In the genomic region with DNA sequence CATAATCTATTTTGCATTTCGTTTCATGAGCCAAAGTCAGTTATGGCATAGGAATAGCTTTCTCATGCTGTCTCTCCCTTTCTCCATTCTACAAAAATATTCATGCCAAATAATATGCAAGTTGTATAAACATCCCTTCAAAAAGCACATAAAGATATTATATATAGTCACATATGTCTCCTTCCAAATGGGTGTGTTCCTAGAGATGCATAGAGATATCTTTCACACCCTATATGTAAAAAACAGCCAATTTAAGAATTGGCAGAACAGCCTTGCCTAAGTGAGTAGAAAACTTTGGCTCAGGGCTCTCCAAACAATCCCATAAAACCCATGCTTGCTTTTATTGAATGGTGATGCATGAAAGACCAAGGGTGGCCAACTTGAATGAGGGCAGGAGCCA, we compare ENCODE assay signal across 22 cellular contexts.
"Had no signal": no experiment of that assay in that cellular context is flagged by ENCODE, and none has a peak within 500 bp of the region (broad histone marks: within the 10 kb centered on the region; RNA-seq: fewer than 3 reads in every experiment).

No MANE protein-coding gene starts in this region.

- DNase-seq: activated B cell treated with CpG ODN at 0.5 μM for 24 hours; activated CD4-positive, alpha-beta T cell treated with anti-CD3 and anti-CD28 coated beads for 1 hour; activated CD4-positive, alpha-beta T cell treated with anti-CD3 and anti-CD28 coated beads, Interleukin-2, amount 10 ng/mL, durations not matched to agents 24 days and 14 days; activated CD4-positive, alpha-beta T cell treated with anti-CD3 and anti-CD28 coated beads, Interleukin-2, amount 50 U/mL, for 48 hours; activated CD8-positive, alpha-beta memory T cell treated with anti-CD3 and anti-CD28 coated beads, Interleukin-2, amount 10 ng/mL, durations not matched to agents 7 days and 5 days; activated effector memory CD4-positive, alpha-beta T cell treated with Interleukin-2 at 50 U/mL for 16 hours; activated naive CD4-positive, alpha-beta T cell treated with Interleukin-2 at 50 U/mL for 16 hours; activated T-cell treated with anti-CD3 and anti-CD28 coated beads, Interleukin-2, amount 50 U/mL, for 24 hours; amygdala; NCI-H1105 treated with DMSO at 0.1 percent for 48 hours; NCI-H1436 treated with DMSO at 0.1 percent for 48 hours; NCI-H187; NCI-H2081; NCI-H446; NCI-H524; SIG-M5; T-cell; T-helper 2 cell; T1000 had no signal

- H3K27me3 Mint-ChIP-seq: activated T-cell treated with anti-CD3 and anti-CD28 coated beads, Interleukin-2, amount 50 U/mL, for 24 hours had no signal

- H3K27ac Mint-ChIP-seq: activated B cell treated with CpG ODN at 0.5 μM for 24 hours; activated CD4-positive, alpha-beta T cell treated with anti-CD3 and anti-CD28 coated beads, Interleukin-2, amount 10 ng/mL, durations not matched to agents 24 days and 14 days; activated CD8-positive, alpha-beta memory T cell treated with anti-CD3 and anti-CD28 coated beads, Interleukin-2, amount 10 ng/mL, durations not matched to agents 7 days and 5 days; activated naive CD8-positive, alpha-beta T cell; activated T-cell treated with anti-CD3 and anti-CD28 coated beads, Interleukin-2, amount 50 U/mL, for 24 hours; activated T-helper 1 cell treated with anti-CD3 and anti-CD28 coated beads, Interleukin-12 subunit alpha, Interleukin-12 subunit beta, Interleukin-2, Interleukin-4 antibody, amounts not matched to agents 30 ng/mL and 10 ng/mL and 1 ng/mL, durations not matched to agents 14 hours and 24 hours and 36 hours; T-cell had no signal

- H3K4me3 Mint-ChIP-seq: activated B cell treated with CpG ODN at 0.5 μM for 24 hours; activated CD4-positive, alpha-beta T cell treated with anti-CD3 and anti-CD28 coated beads, Interleukin-2, amount 10 ng/mL, durations not matched to agents 24 days and 14 days; activated CD8-positive, alpha-beta memory T cell treated with anti-CD3 and anti-CD28 coated beads, Interleukin-2, amount 10 ng/mL, durations not matched to agents 7 days and 5 days; activated naive CD8-positive, alpha-beta T cell; activated T-cell treated with anti-CD3 and anti-CD28 coated beads, Interleukin-2, amount 50 U/mL, for 24 hours; activated T-helper 1 cell treated with anti-CD3 and anti-CD28 coated beads, Interleukin-12 subunit alpha, Interleukin-12 subunit beta, Interleukin-2, Interleukin-4 antibody, amounts not matched to agents 30 ng/mL and 10 ng/mL and 1 ng/mL, durations not matched to agents 14 hours and 24 hours and 36 hours; T-cell had no signal

- FAIRE-seq: TTC549 had no signal

- H3K36me3 Mint-ChIP-seq: T-cell had no signal

- ATAC-seq: activated CD8-positive, alpha-beta memory T cell treated with anti-CD3 and anti-CD28 coated beads, Interleukin-2, amount 10 ng/mL, durations not matched to agents 7 days and 5 days; T-cell had no signal
